Comparison of ENCODE assay signal across 9 cellular contexts in genomic region chr10:122126763-122127659, GRCh38.
DNase-seq lines count a peak whose midpoint lies in the region; TF ChIP-seq lines count a peak whose summit lies in the region.
"Had no signal": no experiment of that assay in that cellular context is flagged by ENCODE, and none has a peak within 500 bp of the region (broad histone marks: within the 10 kb centered on the region; RNA-seq: fewer than 3 reads in every experiment).

No MANE protein-coding gene starts in this region.

- H3K27me3 Mint-ChIP-seq in Caco-2 (ENCODE audit: insufficient read depth, unreplicated experiment) (no peaks in the 10 kb centered on the region), neural progenitor cell (ENCODE audit: insufficient read depth, low read depth) (no peaks in the 10 kb centered on the region)

- no peaks in the 10 kb centered on the region for H4K20me1 ChIP-seq in PC-9 (ENCODE audit: insufficient read depth)
- H4K20me1 ChIP-seq in neural progenitor cell (ENCODE audit: low read depth), result no peaks in the 10 kb centered on the region
- H4K20me1 ChIP-seq in MM.1S (ENCODE audit: insufficient read depth, low read length), result no peaks in the 10 kb centered on the region

- H3K4me3 Mint-ChIP-seq in Caco-2 (ENCODE audit: unreplicated experiment), result peak overlapping the region; percentile 38
- H3K4me3 Mint-ChIP-seq in neural progenitor cell, result no peak overlapping the region

- H3K27me3 ChIP-seq in Caco-2 (replicated peaks; ENCODE audit: control insufficient read depth, insufficient read depth, low read length) (no peaks in the 10 kb centered on the region), PC-9 (ENCODE audit: insufficient read depth, low read depth) (no peaks in the 10 kb centered on the region), neural progenitor cell (no peaks in the 10 kb centered on the region), MM.1S (replicated peaks; ENCODE audit: insufficient read depth, low read length) (no peaks in the 10 kb centered on the region)

- H2AFZ ChIP-seq in PC-9 (no peak overlapping the region), neural progenitor cell (replicated peaks) (no peak overlapping the region), MM.1S (ENCODE audit: low read length) (no peak overlapping the region)

- H3K79me2 ChIP-seq in PC-9 (ENCODE audit: low read depth) (no peaks in the 10 kb centered on the region), neural progenitor cell (ENCODE audit: low read depth) (no peaks in the 10 kb centered on the region), MM.1S (ENCODE audit: low read length) (no peaks in the 10 kb centered on the region)

- H3K9me3 ChIP-seq in Caco-2 (no peaks in the 10 kb centered on the region), PC-9 (ENCODE audit: insufficient read depth, low read depth) (no peaks in the 10 kb centered on the region), neural progenitor cell (ENCODE audit: low read depth) (no peaks in the 10 kb centered on the region), MM.1S (replicated peaks; ENCODE audit: insufficient read depth, low read length) (no peaks in the 10 kb centered on the region)

- peak; percentile 70 to 73 for DNase-seq in Caco-2
- peak; percentile 46 to 78 for DNase-seq in PC-9
- DNase-seq in fibroblast of mammary gland (ENCODE audit: low read depth), result peak; percentile 91
- peak; percentile 65 for DNase-seq in neural progenitor cell (ENCODE audit: low spot score)
- DNase-seq in MM.1S, result no peak
- DNase-seq in iPS-NIHi11 (ENCODE audit: low spot score), result no peak
- no peak for DNase-seq in DMS153 treated with DMSO at 0.1 percent for 48 hours (lab: John Stamatoyannopoulos, UW; ENCODE audit: unreplicated experiment)
- no peak for DNase-seq in activated T-cell treated with anti-CD3 and anti-CD28 coated beads, Interleukin-2, amount 50 U/mL, for 48 hours
- DNase-seq: T-helper 9 cell had no signal

- H3K9me3 Mint-ChIP-seq in Caco-2 (ENCODE audit: unreplicated experiment), result no peaks in the 10 kb centered on the region
- peaks cover 2% of the 10 kb centered on the region for H3K9me3 Mint-ChIP-seq in neural progenitor cell

- H3K36me3 ChIP-seq in Caco-2 (ENCODE audit: control insufficient read depth, insufficient read depth, low read length) (peaks cover 2% of the 10 kb centered on the region), PC-9 (ENCODE audit: low read depth) (no peaks in the 10 kb centered on the region), neural progenitor cell (no peaks in the 10 kb centered on the region), MM.1S (replicated peaks; ENCODE audit: insufficient read depth, low read length) (no peaks in the 10 kb centered on the region)

- H3K9ac ChIP-seq in neural progenitor cell, result no peak overlapping the region
- no peak overlapping the region for H3K9ac ChIP-seq in MM.1S (ENCODE audit: low read length)

- H3K4me1 ChIP-seq in Caco-2 (peaks cover 24% of the 10 kb centered on the region), PC-9 (replicated peaks; ENCODE audit: insufficient read depth) (peaks cover 20% of the 10 kb centered on the region), neural progenitor cell (peaks cover 21% of the 10 kb centered on the region), MM.1S (ENCODE audit: low read length) (no peaks in the 10 kb centered on the region)

- TF ChIP-seq CTCF in Caco-2 (IDR thresholded peaks at IDR 0.05; ENCODE audit: insufficient read depth in 1 of 2, low read depth in 1 of 2, low read length in 1 of 2, severe bottlenecking in 1 of 2, unreplicated experiment in 1 of 2) (no peak), PC-9 (conservative IDR thresholded peaks at IDR 0.05) (no peak), fibroblast of mammary gland (conservative IDR thresholded peaks at IDR 0.05; ENCODE audit: control insufficient read depth, insufficient read depth, low read depth, low read length) (no peak), neural progenitor cell (IDR thresholded peaks at IDR 0.05) (no peak), MM.1S (IDR thresholded peaks at IDR 0.05; ENCODE audit: low read length) (no peak)

- peaks cover 52% of the 10 kb centered on the region for H3K36me3 Mint-ChIP-seq in Caco-2 (ENCODE audit: insufficient read depth, unreplicated experiment)
- H3K36me3 Mint-ChIP-seq in neural progenitor cell, result peaks cover 3% of the 10 kb centered on the region

- peaks cover 4% of the 10 kb centered on the region for H3K4me1 Mint-ChIP-seq in Caco-2 (ENCODE audit: low read depth, unreplicated experiment)
- H3K4me1 Mint-ChIP-seq in neural progenitor cell, result peaks cover 20% of the 10 kb centered on the region

- BruUV-seq in Caco-2 (replicated peaks; lab: Mats Ljungman, UMichigan) (TSS peak; percentile 78), PC-9 (replicated peaks; lab: Mats Ljungman, UMichigan) (TSS peak; percentile 82)

- H3K27ac Mint-ChIP-seq in Caco-2 (ENCODE audit: unreplicated experiment), result peak overlapping the region; percentile 74
- H3K27ac Mint-ChIP-seq in neural progenitor cell, result no peak overlapping the region

- POLR2A ChIA-PET in Caco-2 (lab: Charles Lee), result interaction anchor here (0.7 kb wide), 1 partner anchor 15 kb away, joined by 3 read pairs; no protein-coding TSS in a partner anchor
- POLR2A ChIA-PET in PC-9 (lab: Charles Lee; ENCODE audit: unreplicated experiment), result interaction anchor here (0.8 kb wide), 1 partner anchor 86 kb away, joined by 8 read pairs; no protein-coding TSS in a partner anchor

- CTCF ChIA-PET in Caco-2 (lab: Charles Lee) (no interaction called here), PC-9 (lab: Charles Lee) (interaction anchor here (0.7 kb wide), 1 partner anchor 16 kb away, joined by 4 read pairs; no protein-coding TSS in a partner anchor)

- H3K9me2 ChIP-seq in PC-9 (ENCODE audit: insufficient read depth), result no peaks in the 10 kb centered on the region
- no peaks in the 10 kb centered on the region for H3K9me2 ChIP-seq in MM.1S (replicated peaks; ENCODE audit: insufficient read depth, low read length)

- intact Hi-C loops in Caco-2 (cut with micrococcal nuclease; ENCODE audit: unreplicated experiment), result loop anchor here (5.0 kb wide), 1 partner anchor 200 kb away; the partner anchor contains the start of gene ATE1
- intact Hi-C loops in PC-9 (cut with micrococcal nuclease; ENCODE audit: unreplicated experiment), result no loop called here

- H3K4me3 ChIP-seq in Caco-2 (ENCODE audit: low read depth, low read length), result no peak overlapping the region
- H3K4me3 ChIP-seq in PC-9, result no peak overlapping the region
- H3K4me3 ChIP-seq in fibroblast of mammary gland (ENCODE audit: control insufficient read depth, low read depth, low read length), result no peak overlapping the region
- H3K4me3 ChIP-seq in neural progenitor cell, result no peak overlapping the region
- no peak overlapping the region for H3K4me3 ChIP-seq in MM.1S (ENCODE audit: low read length)

- H3F3A ChIP-seq in PC-9 (ENCODE audit: insufficient read depth, low read depth) (peaks cover 22% of the 10 kb centered on the region; the same call in 1 of the 2 replicates), neural progenitor cell (ENCODE audit: low read depth) (peaks cover 9% of the 10 kb centered on the region), MM.1S (ENCODE audit: insufficient read depth, low read length) (no peaks in the 10 kb centered on the region)

- H3K4me2 ChIP-seq in PC-9, result peak overlapping the region; percentile 54
- H3K4me2 ChIP-seq in neural progenitor cell, result peak overlapping the region; percentile 21
- H3K4me2 ChIP-seq in MM.1S (ENCODE audit: low read depth, low read length), result no peak overlapping the region

- H3K27ac ChIP-seq in PC-9, result peak overlapping the region; percentile 71
- H3K27ac ChIP-seq in neural progenitor cell, result no peak overlapping the region
- H3K27ac ChIP-seq in MM.1S (ENCODE audit: low read length), result no peak overlapping the region

Comparison
In these comparisons a context has a peak if more than half of its experiments do, and no peak if none do; other contexts are left out.
1. DNase-seq: peak in Caco-2 (2 of 2), PC-9 (2 of 2), fibroblast of mammary gland (single experiment) and neural progenitor cell (single experiment); none in MM.1S (single experiment), iPS-NIHi11 (single experiment), DMS153 treated with DMSO at 0.1 percent for 48 hours (single experiment) and activated T-cell treated with anti-CD3 and anti-CD28 coated beads, Interleukin-2, amount 50 U/mL, for 48 hours (0 of 2).